18 cellular contexts compared by ENCODE assay signal in the genomic region with DNA sequence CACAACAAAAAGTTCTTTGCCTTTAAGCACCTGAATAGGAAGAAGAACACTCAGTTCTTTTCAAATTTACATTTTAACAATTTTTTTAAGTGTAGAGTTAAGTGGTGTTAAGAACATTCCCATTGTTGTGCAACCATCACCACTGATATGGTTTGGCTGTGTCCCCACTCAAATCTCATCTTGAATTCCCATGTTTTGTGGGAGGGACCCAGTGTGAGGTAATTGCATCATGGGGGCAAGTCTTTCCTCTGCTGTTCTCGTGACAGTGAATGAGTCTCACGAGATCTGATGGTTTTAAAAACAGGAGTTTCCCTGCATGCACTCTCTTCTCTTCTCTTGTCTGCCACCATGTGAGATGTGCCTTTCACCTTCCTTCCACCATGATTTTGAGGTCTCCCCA.
"Had no signal": no experiment of that assay in that cellular context is flagged by ENCODE, and none has a peak within 500 bp of the region (broad histone marks: within the 10 kb centered on the region; RNA-seq: fewer than 3 reads in every experiment).

No MANE protein-coding gene starts in this region.

- ATAC-seq: activated naive CD4-positive, alpha-beta T cell treated with anti-CD3 and anti-CD28 coated beads, Interleukin-2, amount 50 U/mL, for 72 hours; activated T-helper 17 cell treated with anti-CD3 and anti-CD28 coated beads, Interleukin-2, amount 50 U/mL, for 72 hours; sciatic nerve; stimulated activated effector memory CD8-positive, alpha-beta T cell treated with anti-CD3 and anti-CD28 coated beads, Interleukin-12 subunit alpha, Interleukin-12 subunit beta, amount 100 ng/mL, for 72 hours; WTC11 had no signal

- H3K4me3 ChIP-seq: adrenal gland, ascending aorta, stomach, transverse colon, uterus had no signal

- H3K4me1 ChIP-seq: stomach, transverse colon had no signal

- DNase-seq: activated T-cell treated with anti-CD3 and anti-CD28 coated beads, Interleukin-2, amount 50 U/mL, for 1 hour; adrenal gland; cortex of kidney; kidney glomerular epithelial cell; nucleus accumbens; small intestine; stimulated activated CD4-positive, alpha-beta T cell treated with anti-CD3 and anti-CD28 coated beads, Interleukin-2, amount 100 ng/mL, for 24 hours; stomach; T1000; transverse colon had no signal

- H3K9me3 ChIP-seq: adrenal gland, ascending aorta, stomach, transverse colon, uterus had no signal

- FAIRE-seq: small intestine had no signal

- H3K36me3 ChIP-seq: adrenal gland, ascending aorta, stomach, transverse colon, uterus had no signal

- H3K27me3 ChIP-seq: adrenal gland, ascending aorta, transverse colon, uterus had no signal

- H3K27ac ChIP-seq: adrenal gland, ascending aorta, stomach, transverse colon, uterus had no signal

- H3K27ac Mint-ChIP-seq: activated naive CD4-positive, alpha-beta T cell treated with anti-CD3 and anti-CD28 coated beads, Interleukin-2, amount 50 U/mL, for 72 hours; activated T-helper 17 cell treated with anti-CD3 and anti-CD28 coated beads, Interleukin-2, amount 50 U/mL, for 72 hours; stimulated activated effector memory CD8-positive, alpha-beta T cell treated with anti-CD3 and anti-CD28 coated beads, Interleukin-12 subunit alpha, Interleukin-12 subunit beta, amount 100 ng/mL, for 72 hours; T-helper 1 cell treated with Interleukin-12 subunit alpha and Interleukin-12 subunit beta and Interleukin-4 antibody, amounts not matched to agents 30 μg/mL and 1 μg/mL, for 36 hours; WTC11 had no signal

- H3K4me3 Mint-ChIP-seq: activated T-helper 17 cell treated with anti-CD3 and anti-CD28 coated beads, Interleukin-2, amount 50 U/mL, for 72 hours; stimulated activated effector memory CD8-positive, alpha-beta T cell treated with anti-CD3 and anti-CD28 coated beads, Interleukin-12 subunit alpha, Interleukin-12 subunit beta, amount 100 ng/mL, for 72 hours; T-helper 1 cell treated with Interleukin-12 subunit alpha and Interleukin-12 subunit beta and Interleukin-4 antibody, amounts not matched to agents 30 μg/mL and 1 μg/mL, for 36 hours; WTC11 had no signal
